9 cellular contexts compared by ENCODE assay signal in genomic region chr6:141463237-141463977, GRCh38.
DNase-seq lines count a peak whose midpoint lies in the region; ATAC-seq and TF ChIP-seq lines count a peak whose summit lies in the region.
"Had no signal": no experiment of that assay in that cellular context is flagged by ENCODE, and none has a peak within 500 bp of the region (broad histone marks: within the 10 kb centered on the region; RNA-seq: fewer than 3 reads in every experiment).

No MANE protein-coding gene starts in this region.

- in situ Hi-C loops in IMR-90 (cut with MboI; ENCODE audit: low sequenced_read_pairs) (no loop called here), transverse colon (cut with MboI; ENCODE audit: low pct_ligation_motif_present in 1 of 4, low pct_unique_long_range_greater_than_20kb in 1 of 4, low sequenced_read_pairs in 3 of 4) (no loop called here)

- H3K4me2 ChIP-seq in IMR-90 (ENCODE audit: low read depth, low read length) (peak overlapping the region; percentile 91; the same call in 1 of the 2 replicates), Karpas-422 (ENCODE audit: low read depth, low read length, poor library complexity, severe bottlenecking) (no peak overlapping the region)

- peak overlapping the region; percentile 72; the same call in 1 of the 2 replicates for H2BK120ac ChIP-seq in IMR-90 (ENCODE audit: low read depth, low read length)

- peak overlapping the region; percentile 39 for H2BK5ac ChIP-seq in IMR-90 (ENCODE audit: low read depth, low read length, poor library complexity, severe bottlenecking)

- TF ChIP-seq CTCF in IMR-90 (conservative IDR thresholded peaks at IDR 0.05; ENCODE audit: low read depth, low read length) (no peak), transverse colon (IDR thresholded peaks at IDR 0.05) (no peak)

- H3K36me3 ChIP-seq in IMR-90 (ENCODE audit: control insufficient read depth, insufficient read depth, low read length) (no peaks in the 10 kb centered on the region), Karpas-422 (ENCODE audit: insufficient read depth, low read length) (no peaks in the 10 kb centered on the region), transverse colon (no peaks in the 10 kb centered on the region)

- H3K4me1 ChIP-seq in IMR-90 (ENCODE audit: control insufficient read depth, insufficient read depth, low read length) (peaks cover 3% of the 10 kb centered on the region; the same call in 1 of the 2 replicates), Karpas-422 (ENCODE audit: low read length) (no peaks in the 10 kb centered on the region), transverse colon (no peaks in the 10 kb centered on the region)

- no TSS peak for BruUV-seq in IMR-90 (replicated peaks; lab: Mats Ljungman, UMichigan)

- no peak overlapping the region for H3K4me3 ChIP-seq in IMR-90 (ENCODE audit: insufficient read depth, low read depth, low read length)
- H3K4me3 ChIP-seq in Karpas-422 (ENCODE audit: low read length), result no peak overlapping the region
- no peak overlapping the region for H3K4me3 ChIP-seq in transverse colon

- H3K4ac ChIP-seq in IMR-90 (ENCODE audit: low read depth, low read length), result peak overlapping the region; percentile 18; the same call in 1 of the 2 replicates

- peak overlapping the region in 1 of 2 experiments; percentile 69; a peak in 1 of 4 replicates for H4K8ac ChIP-seq in IMR-90 (ENCODE audit: low read depth in 2 of 2, low read length in 2 of 2)

- H3K14ac ChIP-seq in IMR-90 (replicated peaks; ENCODE audit: low read depth, low read length), result no peak overlapping the region

- CTCF ChIA-PET in IMR-90 (lab: Yijun Ruan, JAX), result no interaction called here

- TF ChIP-seq POLR2A in IMR-90 (IDR thresholded peaks at IDR 0.05; ENCODE audit: low read depth, low read length) (no peak), transverse colon (IDR thresholded peaks at IDR 0.05) (no peak)

- WGBS in IMR-90 (ENCODE audit: extremely low coverage in 2 of 2, insufficient read length in 1 of 2), 2 experiments, result no CpG with 5 or more reads among the region's 8 CpGs
- WGBS in transverse colon (ENCODE audit: low coverage in 1 of 2), 2 donors, result 76 to 79% methylated on average over 6 to 8 of the region's 8 CpGs

- no peaks in the 10 kb centered on the region for H3K79me2 ChIP-seq in Karpas-422 (ENCODE audit: low read length)

- H2AFZ ChIP-seq in IMR-90 (replicated peaks; ENCODE audit: low read length, poor library complexity) (no peak overlapping the region), Karpas-422 (ENCODE audit: low read length) (no peak overlapping the region)

- ATAC-seq in GM18499 (IDR thresholded peaks at IDR 0.05; ENCODE audit: insufficient read depth, unreplicated experiment) (peak; percentile 79), GM21717 (IDR thresholded peaks at IDR 0.05; ENCODE audit: unreplicated experiment) (peak; percentile 91), IMR-90 (ENCODE audit: low read depth) (peak; percentile 68), left cardiac atrium (peak; percentile 86 to 87)

- no peak overlapping the region for H4K5ac ChIP-seq in IMR-90 (ENCODE audit: low read depth, low read length)

- no peak for TF ChIP-seq RAD21 in IMR-90 (IDR thresholded peaks at IDR 0.05; ENCODE audit: low read length)

- peak overlapping the region; percentile 73; the same call in 1 of the 2 replicates for H4K91ac ChIP-seq in IMR-90 (ENCODE audit: insufficient read depth, low read depth, low read length)

- DNase-seq in IMR-90 (peak; percentile 57), left cardiac atrium (no peak), NOMO-1 (lab: John Stamatoyannopoulos, UW; ENCODE audit: unreplicated experiment in 2 of 2) (no peak), Karpas-422 (no peak), NCI-H1436 treated with DMSO at 0.1 percent for 48 hours (lab: John Stamatoyannopoulos, UW) (no peak), transverse colon (no peak)

- peak overlapping the region; percentile 45; the same call in 1 of the 3 replicates for H2BK15ac ChIP-seq in IMR-90 (ENCODE audit: low read depth, low read length)

- TF ChIP-seq EP300 in transverse colon (IDR thresholded peaks at IDR 0.05; ENCODE audit: low read depth), result no peak

- no peak overlapping the region for H2AK5ac ChIP-seq in IMR-90 (ENCODE audit: low read depth, low read length)

- H3K27ac ChIP-seq in IMR-90 (ENCODE audit: insufficient read depth, low read length) (no peak overlapping the region), Karpas-422 (ENCODE audit: low read length) (no peak overlapping the region), transverse colon (no peak overlapping the region)
- H3K27ac ChIP-seq: VCaP had no signal

- no peak overlapping the region for H3K23ac ChIP-seq in IMR-90 (ENCODE audit: low read depth, low read length)

- H2BK20ac ChIP-seq in IMR-90 (ENCODE audit: low read depth, low read length), result peak overlapping the region; percentile 77; the same call in 1 of the 2 replicates

- dilution Hi-C loops in IMR-90 (cut with HindIII; ENCODE audit: low sequenced_read_pairs, unreplicated experiment), result no loop called here

- H4K20me1 ChIP-seq in IMR-90 (ENCODE audit: insufficient read depth, low read length) (no peaks in the 10 kb centered on the region), Karpas-422 (ENCODE audit: insufficient read depth, low read depth, low read length) (no peaks in the 10 kb centered on the region)

- H3K27me3 ChIP-seq in IMR-90 (ENCODE audit: control insufficient read depth, insufficient read depth, low read length) (no peaks in the 10 kb centered on the region), Karpas-422 (ENCODE audit: low read length) (no peaks in the 10 kb centered on the region), transverse colon (no peaks in the 10 kb centered on the region)

- no peak overlapping the region for H2AK9ac ChIP-seq in IMR-90 (replicated peaks; ENCODE audit: low read depth, low read length, poor library complexity)

- POLR2A ChIA-PET in IMR-90 (lab: Charles Lee; ENCODE audit: unreplicated experiment), result no interaction called here

- peak overlapping the region; percentile 81; the same call in 1 of the 2 replicates for H3K18ac ChIP-seq in IMR-90 (ENCODE audit: low read depth, low read length)

- intact Hi-C loops in IMR-90 (cut with micrococcal nuclease), result no loop called here
- intact Hi-C loops in left cardiac atrium (cut with DNase I), result no loop called here
- intact Hi-C loops in transverse colon (cut with DNase I; ENCODE audit: low total_unique reads), result no loop called here

- no peaks in the 10 kb centered on the region for H3K9me2 ChIP-seq in Karpas-422 (replicated peaks; ENCODE audit: insufficient read depth, low read length)

- H3K56ac ChIP-seq in IMR-90 (ENCODE audit: extremely low read depth, insufficient read depth, low read length), result no peak overlapping the region; the same call in 1 of the 2 replicates

- H3K9ac ChIP-seq in IMR-90 (ENCODE audit: low read depth, low read length) (no peak overlapping the region), Karpas-422 (ENCODE audit: low read length) (no peak overlapping the region)

- H3K9me1 ChIP-seq in IMR-90 (ENCODE audit: insufficient read depth, low read length), result no peaks in the 10 kb centered on the region

- H3K9me3 ChIP-seq in IMR-90 (ENCODE audit: control insufficient read depth, insufficient read depth, low read length) (no peaks in the 10 kb centered on the region), Karpas-422 (ENCODE audit: low read length) (no peaks in the 10 kb centered on the region), transverse colon (no peaks in the 10 kb centered on the region)

- no peaks in the 10 kb centered on the region; a peak in 1 of 4 replicates for H3K79me1 ChIP-seq in IMR-90 (ENCODE audit: low read depth in 1 of 2, low read length in 2 of 2)

TF ChIP-seq in IMR-90, 13 proteins besides CTCF, POLR2A, EP300 and RAD21:
- TF ChIP-seq MAFK (IDR thresholded peaks at IDR 0.05; ENCODE audit: low read depth, low read length) (no peak), MAZ (IDR thresholded peaks at IDR 0.05; ENCODE audit: borderline replicate concordance, low read depth, low read length) (no peak), BHLHE40 (IDR thresholded peaks at IDR 0.05; ENCODE audit: low read depth, low read length) (no peak), FOS (IDR thresholded peaks at IDR 0.05; ENCODE audit: low read depth, low read length) (no peak), CHD1 (IDR thresholded peaks at IDR 0.05; ENCODE audit: low read depth, low read length) (no peak), NFE2L2 (IDR thresholded peaks at IDR 0.05; ENCODE audit: low read depth, low read length) (no peak), RCOR1 (IDR thresholded peaks at IDR 0.05; ENCODE audit: insufficient replicate concordance, low read length) (no peak), MXI1 (IDR thresholded peaks at IDR 0.05; ENCODE audit: borderline replicate concordance, low read depth, low read length) (no peak), CEBPB (IDR thresholded peaks at IDR 0.05; ENCODE audit: low read depth, low read length) (no peak), RFX5 (IDR thresholded peaks at IDR 0.05; ENCODE audit: low read depth, low read length) (no peak)
TF ChIP-seq in IMR-90: peak in this region for 0.
